ENCODE assay signal across 9 cellular contexts in genomic region chr3:5002174-5002870, GRCh38. TPM values are rescaled to one million over a fixed set of nuclear protein-coding genes. Genes with fewer than 3 reads are reported as not detected.
DNase-seq lines count a peak whose midpoint lies in the region; ATAC-seq lines count a peak whose summit lies in the region.
"Had no signal": no experiment of that assay in that cellular context is flagged by ENCODE, and none has a peak within 500 bp of the region (broad histone marks: within the 10 kb centered on the region; RNA-seq: fewer than 3 reads in every experiment).

No MANE protein-coding gene starts in this region.

- H3K4me1 Mint-ChIP-seq in immature natural killer cell = peaks cover 42 to 67% of the 10 kb centered on the region in 2 donors

- DNase-seq in activated CD4-positive, alpha-beta T cell treated with anti-CD3 and anti-CD28 coated beads for 4 hours = peak; percentile 46 to 62
- no peak for DNase-seq in activated CD4-positive, alpha-beta T cell treated with anti-CD3 and anti-CD28 coated beads for 1 hour
- DNase-seq in activated T-cell treated with anti-CD3 and anti-CD28 coated beads for 24 hours (ENCODE audit: low read depth) (peak; percentile 49), immature natural killer cell (peak; percentile 83 to 86 (median 84)), NCI-H146 (lab: John Stamatoyannopoulos, UW) (no peak), head of caudate nucleus (no peak)
- DNase-seq in stimulated activated CD8-positive, alpha-beta memory T cell treated with anti-CD3 and anti-CD28 coated beads, Interleukin-7, amount 100 ng/mL, for 4 hours (ENCODE audit: low read depth in 2 of 2) = peak; percentile 64 to 68
- DNase-seq: SHP77 treated with DMSO at 0.1 percent for 48 hours had no signal

- H3K36me3 Mint-ChIP-seq in immature natural killer cell = no peaks in the 10 kb centered on the region

- intact Hi-C loops in head of caudate nucleus (cut with DNase I) = no loop called here

- no peak for ATAC-seq in GM18861 (IDR thresholded peaks at IDR 0.05; ENCODE audit: unreplicated experiment)

- peak overlapping the region; percentile 85 to 96 (median 90) for H3K27ac Mint-ChIP-seq in immature natural killer cell

- H3K4me3 Mint-ChIP-seq in immature natural killer cell = peak overlapping the region; percentile 46 to 82 (median 58)

- peaks cover 2 to 15% (median 6%) of the 10 kb centered on the region in 3 donors for H3K27me3 Mint-ChIP-seq in immature natural killer cell (ENCODE audit: low read depth in 3 of 3)

- no peaks in the 10 kb centered on the region for H3K9me3 Mint-ChIP-seq in immature natural killer cell

RNA-seq across cellular contexts. Expression of gene BHLHE40, which starts 23.1 kb away (rescaled TPM):
- polyA plus RNA-seq in immature natural killer cell = 10 to 100 TPM; 51.4 to 91.9 (median 64.4) TPM

Comparison
In these comparisons a context has a peak if more than half of its experiments do, and no peak if none do; other contexts are left out.
1. DNase-seq: peak in activated CD4-positive, alpha-beta T cell treated with anti-CD3 and anti-CD28 coated beads for 4 hours (2 of 2), activated T-cell treated with anti-CD3 and anti-CD28 coated beads for 24 hours (single experiment), immature natural killer cell (3 of 3) and stimulated activated CD8-positive, alpha-beta memory T cell treated with anti-CD3 and anti-CD28 coated beads, Interleukin-7, amount 100 ng/mL, for 4 hours (2 of 2); none in activated CD4-positive, alpha-beta T cell treated with anti-CD3 and anti-CD28 coated beads for 1 hour (single experiment), NCI-H146 (single experiment) and head of caudate nucleus (0 of 42).